8 cellular contexts compared by ENCODE assay signal in the genomic region with DNA sequence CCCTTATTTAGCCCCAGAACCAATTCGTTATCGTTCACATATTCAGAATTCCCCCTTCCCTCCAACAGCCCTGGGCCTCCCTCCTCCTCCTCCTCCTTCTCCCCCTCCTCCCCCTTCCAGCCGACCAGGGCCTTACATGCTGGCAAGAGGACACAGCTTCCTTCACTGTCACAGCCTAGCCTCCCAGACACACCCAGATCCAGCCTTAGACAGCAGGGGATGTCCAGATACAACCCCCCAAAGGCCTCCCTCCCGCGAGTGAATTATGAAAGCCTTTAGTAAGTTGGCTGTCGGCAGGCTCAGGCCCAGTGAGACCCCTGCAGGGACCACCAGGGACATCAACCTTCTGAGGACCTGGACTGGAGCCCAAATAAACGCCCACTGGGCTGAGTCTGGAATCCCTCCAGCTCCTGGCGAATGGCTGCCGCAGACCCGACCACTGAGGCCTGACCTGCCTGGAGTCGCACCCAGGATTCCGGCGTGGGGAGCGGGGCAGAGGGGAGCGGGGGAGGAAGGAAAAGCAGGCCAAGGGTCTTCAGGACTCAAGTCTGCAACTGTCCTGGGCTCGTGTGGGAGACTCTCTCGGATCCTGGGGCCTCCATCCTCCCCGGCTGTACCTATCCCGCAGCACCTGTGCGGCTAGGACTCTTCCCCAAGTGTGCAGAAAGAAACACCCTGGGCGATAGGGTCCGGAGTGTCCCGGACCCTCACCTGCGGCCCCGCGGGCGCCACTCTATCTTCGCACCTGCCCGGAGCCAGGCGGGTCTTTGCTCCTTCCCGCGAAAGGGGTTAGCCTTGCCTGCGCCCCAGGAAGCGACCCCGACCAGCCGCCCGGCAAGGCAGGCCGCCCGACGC. TPM values are rescaled to one million over a fixed set of nuclear protein-coding genes. Genes with fewer than 3 reads are reported as not detected.
DNase-seq lines count a peak whose midpoint lies in the region; ATAC-seq, FAIRE-seq and TF ChIP-seq lines count a peak whose summit lies in the region.

No MANE protein-coding gene starts in this region.

- H3K27me3 Mint-ChIP-seq in WTC11 (ENCODE audit: low read depth) (peaks cover 47% of the 10 kb centered on the region), nephron (ENCODE audit: low read depth) (peaks cover 12% of the 10 kb centered on the region)

- H3K4me1 Mint-ChIP-seq in WTC11 (peaks cover 33% of the 10 kb centered on the region), nephron (peaks cover 36% of the 10 kb centered on the region)

- peak; percentile 20 for ATAC-seq in HG03342 (IDR thresholded peaks at IDR 0.05; ENCODE audit: unreplicated experiment)
- peak; percentile 25 for ATAC-seq in WTC11

- peak overlapping the region; percentile 52 for H3K27ac ChIP-seq in 22Rv1

- H3K27ac Mint-ChIP-seq in WTC11 (no peak overlapping the region), nephron (peak overlapping the region; percentile 75 to 87 (median 77))

- H3K4me3 ChIP-seq in GM06990 (replicated peaks; ENCODE audit: low read depth, low read length) = peak overlapping the region; percentile 84
- H3K4me3 ChIP-seq in fibroblast of villous mesenchyme (ENCODE audit: low read depth, low read length) = peak overlapping the region; percentile 77

- DNase-seq in GM06990 (ENCODE audit: extremely low read depth, insufficient read length) (peak; percentile 36), WTC11 (ENCODE audit: low spot score) (peak; percentile 25), fibroblast of villous mesenchyme (ENCODE audit: low read depth) (peak; percentile 46), mucosa of gallbladder (ENCODE audit: low spot score) (no peak), D721Med (ENCODE audit: insufficient read length, low spot score) (no peak)

- no peaks in the 10 kb centered on the region for H3K27me3 ChIP-seq in GM06990 (replicated peaks; ENCODE audit: control insufficient read depth, insufficient read depth, low read length)

- H3K9me3 Mint-ChIP-seq in WTC11 (no peaks in the 10 kb centered on the region), nephron (no peaks in the 10 kb centered on the region)

- POLR2A ChIA-PET in WTC11 (lab: Charles Lee) = interaction anchor here (0.6 kb wide), 1 partner anchor 131 kb away, joined by 3 read pairs; no protein-coding TSS in a partner anchor

- TF ChIP-seq CTCF in 22Rv1 (IDR thresholded peaks at IDR 0.05) (no peak), GM06990 (IDR thresholded peaks at IDR 0.05; ENCODE audit: insufficient read depth, low read length, poor library complexity, severe bottlenecking) (no peak), WTC11 (IDR thresholded peaks at IDR 0.05) (no peak), fibroblast of villous mesenchyme (IDR thresholded peaks at IDR 0.05; ENCODE audit: insufficient read depth, low read depth, low read length) (no peak), nephron (IDR thresholded peaks at IDR 0.05; ENCODE audit: unreplicated experiment in 3 of 3) (no peak), D721Med (IDR thresholded peaks at IDR 0.05; ENCODE audit: insufficient read depth, missing control alignments) (no peak)

- CTCF ChIA-PET in WTC11 (lab: Charles Lee) = interaction anchor here (0.6 to 4.5 kb wide), 8 partner anchors 21 to 46 kb away, joined by 3 to 26 read pairs (median 9); a partner anchor contains a TSS

- no peak for FAIRE-seq in D721Med (lab: Jason Lieb, UNC)

- peak overlapping the region; percentile 67 for H3K4me3 Mint-ChIP-seq in WTC11
- H3K4me3 Mint-ChIP-seq in nephron = peak overlapping the region; percentile 85 to 92 (median 92)

- no peaks in the 10 kb centered on the region; the same call in 1 of the 2 replicates for H3K36me3 ChIP-seq in GM06990 (ENCODE audit: control insufficient read depth, insufficient read depth, low read length)

- no peaks in the 10 kb centered on the region for H3K36me3 Mint-ChIP-seq in WTC11
- no peaks in the 10 kb centered on the region for H3K36me3 Mint-ChIP-seq in nephron (ENCODE audit: low read depth)

TF ChIP-seq in WTC11, 78 proteins besides CTCF, POLR2A, EP300 and RAD21:
- peak; percentile 59; the same call in 1 of the 2 replicates for TF ChIP-seq ZNF263 (CRISPR knock-in tag; IDR thresholded peaks at IDR 0.05; ENCODE audit: low read depth)
- TF ChIP-seq ZNF671 (CRISPR knock-in tag; IDR thresholded peaks at IDR 0.05) = no peak
- TF ChIP-seq TEAD4 (CRISPR knock-in tag; IDR thresholded peaks at IDR 0.05) = no peak
- TF ChIP-seq ZNF232 (CRISPR knock-in tag; IDR thresholded peaks at IDR 0.05) = no peak
- TF ChIP-seq, protein P1, sequence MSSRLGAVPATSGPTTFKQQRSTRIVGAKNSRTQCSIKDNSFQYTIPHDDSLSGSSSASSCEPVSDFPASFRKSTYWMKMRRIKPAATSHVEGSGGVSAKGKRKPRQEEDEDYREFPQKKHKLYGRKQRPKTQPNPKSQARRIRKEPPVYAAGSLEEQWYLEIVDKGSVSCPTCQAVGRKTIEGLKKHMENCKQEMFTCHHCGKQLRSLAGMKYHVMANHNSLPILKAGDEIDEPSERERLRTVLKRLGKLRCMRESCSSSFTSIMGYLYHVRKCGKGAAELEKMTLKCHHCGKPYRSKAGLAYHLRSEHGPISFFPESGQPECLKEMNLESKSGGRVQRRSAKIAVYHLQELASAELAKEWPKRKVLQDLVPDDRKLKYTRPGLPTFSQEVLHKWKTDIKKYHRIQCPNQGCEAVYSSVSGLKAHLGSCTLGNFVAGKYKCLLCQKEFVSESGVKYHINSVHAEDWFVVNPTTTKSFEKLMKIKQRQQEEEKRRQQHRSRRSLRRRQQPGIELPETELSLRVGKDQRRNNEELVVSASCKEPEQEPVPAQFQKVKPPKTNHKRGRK (CRISPR knock-in tag; IDR thresholded peaks at IDR 0.05; ENCODE audit: borderline replicate concordance) = no peak
- TF ChIP-seq OVOL2 (CRISPR knock-in tag; IDR thresholded peaks at IDR 0.05; ENCODE audit: borderline replicate concordance) = no peak
- no peak for TF ChIP-seq NFE2L1 (CRISPR knock-in tag; IDR thresholded peaks at IDR 0.05)

RNA-seq across cellular contexts. Expression of a gene that starts 0.7 kb away (rescaled TPM):
- 35.8 to 43.3 TPM (median 38.1 TPM) in 3 replicates for total RNA-seq in WTC11 (2021)
- 43.5 and 51.4 TPM in 2 replicates for total RNA-seq in fibroblast of villous mesenchyme
- total RNA-seq in mucosa of gallbladder = 63.9 TPM

RNA-seq across cellular contexts. Expression of a gene that starts 29.1 kb away (rescaled TPM):
- total RNA-seq in WTC11 (2021) (1.1 to 1.7 TPM (median 1.6 TPM) in 3 replicates), fibroblast of villous mesenchyme (under 0.01 TPM in 1 of 2 replicates, not detected in the other), mucosa of gallbladder (8.4 TPM)

RNA-seq across cellular contexts. Expression of a gene that starts 36.8 kb away (rescaled TPM):
- 0.11 to 0.25 TPM (median 0.16 TPM) in 3 replicates for total RNA-seq in WTC11 (2021)
- under 0.01 TPM in 2 replicates for total RNA-seq in fibroblast of villous mesenchyme
- 22.2 TPM for total RNA-seq in mucosa of gallbladder

RNA-seq across cellular contexts. Expression of a gene that starts 39.0 kb away (rescaled TPM):
- 10.1 to 12.5 TPM (median 12.1 TPM) in 3 replicates for total RNA-seq in WTC11 (2021)
- 9.7 and 13.0 TPM in 2 replicates for total RNA-seq in fibroblast of villous mesenchyme
- total RNA-seq in mucosa of gallbladder = 15.5 TPM

RNA-seq across cellular contexts. Expression of a gene that starts 54.1 kb away (rescaled TPM):
- total RNA-seq in WTC11 (2021) (7.9 to 8.1 TPM (median 8.0 TPM) in 3 replicates), fibroblast of villous mesenchyme (6.1 and 6.5 TPM in 2 replicates), mucosa of gallbladder (96.1 TPM)

Comparison
In these comparisons a context has a peak if more than half of its experiments do, and no peak if none do; other contexts are left out.
1. DNase-seq: peak in GM06990 (single experiment), WTC11 (single experiment) and fibroblast of villous mesenchyme (single experiment); none in mucosa of gallbladder (single experiment) and D721Med (single experiment).
2. RNA of a gene that starts 36.8 kb away (total RNA-seq): 22.2 TPM in mucosa of gallbladder (single experiment); 0.11 to 0.25 TPM in WTC11 and under 0.01 TPM in fibroblast of villous mesenchyme; every median in the first group is over 10 times any median in the second.